ENCODE assay signal across 12 cellular contexts in genomic region chr19:47240561-47240960, GRCh38. TPM values are rescaled to one million over a fixed set of nuclear protein-coding genes. Genes with fewer than 3 reads are reported as not detected.
DNase-seq lines count a peak whose midpoint lies in the region; ATAC-seq, FAIRE-seq and TF ChIP-seq lines count a peak whose summit lies in the region.
"Had no signal": no experiment of that assay in that cellular context is flagged by ENCODE, and none has a peak within 500 bp of the region (broad histone marks: within the 10 kb centered on the region; RNA-seq: fewer than 3 reads in every experiment).

No MANE protein-coding gene starts in this region.

- no peaks in the 10 kb centered on the region for H3K9me3 ChIP-seq in kidney (ENCODE audit: control insufficient read depth in 1 of 2, low read length in 2 of 2)

- H3K27ac Mint-ChIP-seq in activated naive CD4-positive, alpha-beta T cell treated with anti-CD3 and anti-CD28 coated beads, Interleukin-2, amount 10 ng/mL, durations not matched to agents 7 days and 5 days = no peak overlapping the region
- H3K27ac Mint-ChIP-seq in T-cell = no peak overlapping the region
- peak overlapping the region; percentile 24 for H3K27ac Mint-ChIP-seq in stimulated activated effector memory CD8-positive, alpha-beta T cell treated with anti-CD3 and anti-CD28 coated beads, Interleukin-12 subunit alpha, Interleukin-12 subunit beta, amount 100 ng/mL, for 72 hours
- H3K27ac Mint-ChIP-seq in Calu3 (ENCODE audit: unreplicated experiment) = no peak overlapping the region

- peaks cover 7 to 15% of the 10 kb centered on the region in 2 donors for H3K4me1 ChIP-seq in kidney (ENCODE audit: control insufficient read depth in 1 of 2, insufficient read depth in 1 of 2, low read depth in 1 of 2, low read length in 2 of 2)

- TF ChIP-seq CTCF in kidney (IDR thresholded peaks at IDR 0.05; ENCODE audit: borderline replicate concordance, extremely low read depth, insufficient read depth) (no peak), Calu3 (IDR thresholded peaks at IDR 0.05; ENCODE audit: unreplicated experiment) (no peak)

- ATAC-seq in T-cell (replicated peaks in 1 of 4) = no peak
- ATAC-seq in stimulated activated effector memory CD8-positive, alpha-beta T cell treated with anti-CD3 and anti-CD28 coated beads, Interleukin-12 subunit alpha, Interleukin-12 subunit beta, amount 100 ng/mL, for 72 hours = no peak

- no TSS peak for BruUV-seq in Calu3 (replicated peaks; lab: Mats Ljungman, UMichigan)

- POLR2A ChIA-PET in T-cell (lab: Charles Lee) = interaction anchor here in 1 of 2 donors (0.6 kb wide), 1 partner anchor 62 kb away, joined by 3 read pairs; no protein-coding TSS in a partner anchor

- no peak overlapping the region for H3K4me3 ChIP-seq in kidney (ENCODE audit: low read length in 2 of 2)

- DNase-seq in activated naive CD4-positive, alpha-beta T cell treated with anti-CD3 and anti-CD28 coated beads, Interleukin-2, amount 10 ng/mL, durations not matched to agents 7 days and 5 days = no peak
- no peak for DNase-seq in activated naive CD4-positive, alpha-beta T cell (lab: John Stamatoyannopoulos, UW)
- DNase-seq in T-cell (no peak), kidney (peak; percentile 72), AG08396 (ENCODE audit: low spot score) (no peak), Calu3 (no peak), medulla oblongata (ENCODE audit: extremely low spot score) (no peak)
- DNase-seq in stimulated activated effector memory CD8-positive, alpha-beta T cell treated with anti-CD3 and anti-CD28 coated beads, Interleukin-12 subunit alpha, Interleukin-12 subunit beta, amount 100 ng/mL, for 72 hours (ENCODE audit: low spot score in 2 of 2) = no peak
- DNase-seq: GDM1 had no signal

- peaks cover 35% of the 10 kb centered on the region for H3K27me3 Mint-ChIP-seq in activated naive CD4-positive, alpha-beta T cell treated with anti-CD3 and anti-CD28 coated beads, Interleukin-2, amount 10 ng/mL, durations not matched to agents 7 days and 5 days
- H3K27me3 Mint-ChIP-seq in T-cell (no peaks in the 10 kb centered on the region), Calu3 (ENCODE audit: unreplicated experiment) (peaks cover 23% of the 10 kb centered on the region)

- H3K9ac ChIP-seq in kidney (ENCODE audit: low read length in 2 of 2) = no peak overlapping the region

- intact Hi-C loops in kidney (cut with DNase I) (no loop called here), Calu3 (cut with micrococcal nuclease; ENCODE audit: unreplicated experiment) (no loop called here)

- CTCF ChIA-PET in activated naive CD4-positive, alpha-beta T cell treated with anti-CD3 and anti-CD28 coated beads, Interleukin-2, amount 10 ng/mL, durations not matched to agents 7 days and 5 days (lab: Charles Lee) = interaction anchor here (0.6 to 1.5 kb wide), 2 partner anchors 15 to 372 kb away, joined by 3 read pairs; no protein-coding TSS in a partner anchor
- CTCF ChIA-PET in T-cell (lab: Charles Lee) = interaction anchor here in 1 of 2 donors (0.6 kb wide), 2 partner anchors 46 to 275 kb away, joined by 5 to 7 read pairs; no protein-coding TSS in a partner anchor
- CTCF ChIA-PET in Calu3 (lab: Charles Lee) = interaction anchor here (0.6 to 1.3 kb wide), 4 partner anchors 8 to 31 kb away, joined by 3 to 7 read pairs (median 6); no protein-coding TSS in a partner anchor

- no peaks in the 10 kb centered on the region for H3K36me3 Mint-ChIP-seq in activated naive CD4-positive, alpha-beta T cell treated with anti-CD3 and anti-CD28 coated beads, Interleukin-2, amount 10 ng/mL, durations not matched to agents 7 days and 5 days
- H3K36me3 Mint-ChIP-seq in T-cell = no peaks in the 10 kb centered on the region
- H3K36me3 Mint-ChIP-seq in stimulated activated effector memory CD8-positive, alpha-beta T cell treated with anti-CD3 and anti-CD28 coated beads, Interleukin-12 subunit alpha, Interleukin-12 subunit beta, amount 100 ng/mL, for 72 hours = peaks cover 5% of the 10 kb centered on the region
- peaks cover 21% of the 10 kb centered on the region for H3K36me3 Mint-ChIP-seq in Calu3 (ENCODE audit: insufficient read depth, unreplicated experiment)

- peak overlapping the region; percentile 16 for H3K4me3 Mint-ChIP-seq in activated naive CD4-positive, alpha-beta T cell treated with anti-CD3 and anti-CD28 coated beads, Interleukin-2, amount 10 ng/mL, durations not matched to agents 7 days and 5 days
- H3K4me3 Mint-ChIP-seq in T-cell (peak overlapping the region in 2 of 3 donors; percentile 53 to 54), Calu3 (ENCODE audit: low read depth, unreplicated experiment) (no peak overlapping the region)
- no peak overlapping the region for H3K4me3 Mint-ChIP-seq in stimulated activated effector memory CD8-positive, alpha-beta T cell treated with anti-CD3 and anti-CD28 coated beads, Interleukin-12 subunit alpha, Interleukin-12 subunit beta, amount 100 ng/mL, for 72 hours

- H3K4me1 Mint-ChIP-seq in activated naive CD4-positive, alpha-beta T cell treated with anti-CD3 and anti-CD28 coated beads, Interleukin-2, amount 10 ng/mL, durations not matched to agents 7 days and 5 days = peaks cover 41% of the 10 kb centered on the region
- H3K4me1 Mint-ChIP-seq in T-cell (peaks cover 8 to 37% (median 32%) of the 10 kb centered on the region in 3 donors), Calu3 (ENCODE audit: low read depth, unreplicated experiment) (peaks cover 8% of the 10 kb centered on the region)
- peaks cover 6% of the 10 kb centered on the region for H3K4me1 Mint-ChIP-seq in stimulated activated effector memory CD8-positive, alpha-beta T cell treated with anti-CD3 and anti-CD28 coated beads, Interleukin-12 subunit alpha, Interleukin-12 subunit beta, amount 100 ng/mL, for 72 hours

- no peaks in the 10 kb centered on the region for H3K9me3 Mint-ChIP-seq in activated naive CD4-positive, alpha-beta T cell treated with anti-CD3 and anti-CD28 coated beads, Interleukin-2, amount 10 ng/mL, durations not matched to agents 7 days and 5 days
- no peaks in the 10 kb centered on the region for H3K9me3 Mint-ChIP-seq in T-cell
- H3K9me3 Mint-ChIP-seq in stimulated activated effector memory CD8-positive, alpha-beta T cell treated with anti-CD3 and anti-CD28 coated beads, Interleukin-12 subunit alpha, Interleukin-12 subunit beta, amount 100 ng/mL, for 72 hours = no peaks in the 10 kb centered on the region
- H3K9me3 Mint-ChIP-seq in Calu3 (ENCODE audit: low read depth, unreplicated experiment) = no peaks in the 10 kb centered on the region

- H3K27ac ChIP-seq in kidney (ENCODE audit: low read depth in 2 of 2, low read length in 2 of 2) = no peak overlapping the region
- H3K27ac ChIP-seq: brain microvascular endothelial cell had no signal

- H3K36me3 ChIP-seq in kidney (ENCODE audit: control insufficient read depth in 1 of 2, insufficient read depth in 2 of 2, low read length in 2 of 2) = no peaks in the 10 kb centered on the region
- H3K36me3 ChIP-seq: brain microvascular endothelial cell had no signal

- no peak for FAIRE-seq in kidney (lab: Jason Lieb, UNC)
- FAIRE-seq: TTC549, urothelium cell line had no signal

RNA-seq across cellular contexts. Expression of gene BBC3, which starts 9.6 kb away (rescaled TPM):
- total RNA-seq in T-cell (10 to 100 TPM; 20.0 to 48.6 (median 39.2) TPM), kidney (14.2 TPM), Calu3 (2022) (8.6 and 9.8 TPM in 2 replicates)
- polyA plus RNA-seq in kidney (ENCODE audit: insufficient read depth, low read depth, low replicate concordance) = 3.2 TPM

RNA-seq across cellular contexts. Expression of gene CCDC9, which starts 15.8 kb away (rescaled TPM):
- total RNA-seq in T-cell (10 to 100 TPM; 40.4 to 57.2 (median 49.7) TPM), kidney (49.0 TPM), Calu3 (2022) (38.2 and 39.1 TPM in 2 replicates)
- polyA plus RNA-seq in kidney (ENCODE audit: insufficient read depth, low read depth, low replicate concordance) = 14.0 TPM

RNA-seq across cellular contexts. Expression of gene INAFM1, which starts 34.1 kb away (rescaled TPM):
- total RNA-seq in T-cell = 10 to 100 TPM; 11.3 to 19.2 (median 15.6) TPM
- 28.4 TPM for total RNA-seq in kidney
- 17.0 TPM for polyA plus RNA-seq in kidney (ENCODE audit: insufficient read depth, low read depth, low replicate concordance)
- total RNA-seq in Calu3 (2022) = 12.9 and 13.9 TPM in 2 replicates

Comparison
In these comparisons a context has a peak if more than half of its experiments do, and no peak if none do; other contexts are left out.
1. H3K4me3 Mint-ChIP-seq: peak in activated naive CD4-positive, alpha-beta T cell treated with anti-CD3 and anti-CD28 coated beads, Interleukin-2, amount 10 ng/mL, durations not matched to agents 7 days and 5 days (single experiment) and T-cell (2 of 3); none in stimulated activated effector memory CD8-positive, alpha-beta T cell treated with anti-CD3 and anti-CD28 coated beads, Interleukin-12 subunit alpha, Interleukin-12 subunit beta, amount 100 ng/mL, for 72 hours (single experiment) and Calu3 (single experiment).